In genomic region chr17:76267581-76268001, GRCh38 we compare ENCODE assay signal across 8 cellular contexts. TPM values are rescaled to one million over a fixed set of nuclear protein-coding genes. Genes with fewer than 3 reads are reported as not detected.
DNase-seq lines count a peak whose midpoint lies in the region; ATAC-seq, FAIRE-seq and TF ChIP-seq lines count a peak whose summit lies in the region.
"Not testable (repeated sequence)": the region's sequence is repeated elsewhere in the genome, so short reads cannot be mapped to it uniquely, and the experiment has no call there.

No MANE protein-coding gene starts in this region.

- H3K4me1 ChIP-seq in CD8-positive, alpha-beta T cell (ENCODE audit: insufficient read depth, low read length) = peaks cover 78% of the 10 kb centered on the region
- H3K4me1 ChIP-seq in HepG2 (ENCODE audit: insufficient read depth, low read length) = peaks cover 67% of the 10 kb centered on the region
- H3K4me1 ChIP-seq in osteoblast (ENCODE audit: insufficient read depth, low read length) = peaks cover 34% of the 10 kb centered on the region
- peaks cover 73 to 87% (median 83%) of the 10 kb centered on the region in 4 donors for H3K4me1 ChIP-seq in stomach

- H3K4me3 ChIP-seq in CD8-positive, alpha-beta T cell (ENCODE audit: low read depth, low read length) = peak overlapping the region; percentile 40
- not testable (repeated sequence) for H3K4me3 ChIP-seq in HepG2 (replicated peaks in 1 of 3; ENCODE audit: insufficient read depth in 1 of 3, low read depth in 2 of 3, low read length in 3 of 3); osteoblast (ENCODE audit: insufficient read depth, low read length)
- H3K4me3 ChIP-seq in stomach = peak overlapping the region in 3 of 4 donors; percentile 3 to 95 (median 71)

- not testable (repeated sequence) for H3K9me3 Mint-ChIP-seq in CD8-positive, alpha-beta T cell; activated B cell treated with CpG ODN at 0.5 μM for 24 hours; activated naive CD8-positive, alpha-beta T cell (ENCODE audit: low read depth); effector memory CD8-positive, alpha-beta T cell

- H3K9me3 ChIP-seq in CD8-positive, alpha-beta T cell (ENCODE audit: low read length); KOPT-K1 (ENCODE audit: insufficient read depth, low read length, poor library complexity, severe bottlenecking); HepG2 (ENCODE audit: low read length); osteoblast (ENCODE audit: low read depth, low read length); stomach: not testable (repeated sequence)

- peak overlapping the region; percentile 90 for H3K4me3 Mint-ChIP-seq in CD8-positive, alpha-beta T cell
- peak overlapping the region; percentile 83 for H3K4me3 Mint-ChIP-seq in activated B cell treated with CpG ODN at 0.5 μM for 24 hours
- H3K4me3 Mint-ChIP-seq in activated naive CD8-positive, alpha-beta T cell = peak overlapping the region; percentile 92
- H3K4me3 Mint-ChIP-seq in effector memory CD8-positive, alpha-beta T cell = peak overlapping the region; percentile 87 to 91

- WGBS in HepG2 (ENCODE audit: low lambda C conversion rate) = 95% methylated on average over 13 of the region's 13 CpGs
- 71 to 87% (median 78%) methylated on average over 13 of the region's 13 CpGs for WGBS in stomach, 5 donors

- BruUV-seq in HepG2 (replicated peaks; lab: Mats Ljungman, UMichigan) = not testable (repeated sequence)

- not testable (repeated sequence) for H3K9ac ChIP-seq in HepG2 (ENCODE audit: insufficient read depth, low read depth, low read length)

- H3K4me2 ChIP-seq in HepG2 (ENCODE audit: low read depth, low read length) (peak overlapping the region; percentile 5; the same call in 1 of the 2 replicates), osteoblast (ENCODE audit: insufficient read depth, low read length) (peak overlapping the region; percentile 56)

- intact Hi-C loops in CD8-positive, alpha-beta T cell (cut with DNase I, micrococcal nuclease); HepG2 (cut with micrococcal nuclease; ENCODE audit: unreplicated experiment); stomach (cut with DNase I; ENCODE audit: low total_unique reads): not testable (repeated sequence)
- intact Hi-C loops in activated B cell treated with CpG ODN at 0.5 μM for 24 hours (cut with micrococcal nuclease) = loop anchor here (10.0 kb wide), 1 partner anchor 973 kb away; no protein-coding TSS in a partner anchor

- not testable (repeated sequence) for DNase-seq in CD8-positive, alpha-beta T cell; activated B cell treated with CpG ODN at 0.5 μM for 24 hours; effector memory CD8-positive, alpha-beta T cell; HepG2 (ENCODE audit: low spot score); osteoblast (ENCODE audit: insufficient read length, low spot score, missing footprints); stomach

- POLR2A ChIA-PET in CD8-positive, alpha-beta T cell (lab: Charles Lee) = interaction anchor here (0.9 to 11.7 kb wide), 14 partner anchors 8 to 412 kb away, joined by 3 to 121 read pairs (median 7); partner anchors contain the start of genes FOXJ1 and WBP2
- POLR2A ChIA-PET in activated B cell treated with CpG ODN at 0.5 μM for 24 hours (lab: Charles Lee) = interaction anchor here (0.7 to 17.7 kb wide), 15 partner anchors 4 to 488 kb away, joined by 4 to 481 read pairs (median 9); partner anchors contain the start of genes FOXJ1, RNF157, TRIM65 and UBALD2
- POLR2A ChIA-PET in HepG2 (lab: Yijun Ruan, JAX) = interaction anchor here (1.0 to 5.2 kb wide), 6 partner anchors 8 to 148 kb away, joined by 3 to 27 read pairs (median 4); no protein-coding TSS in a partner anchor

- not testable (repeated sequence) for ATAC-seq in CD8-positive, alpha-beta T cell; activated B cell treated with CpG ODN at 0.5 μM for 24 hours (ENCODE audit: low read depth); effector memory CD8-positive, alpha-beta T cell (replicated peaks); HepG2

- FAIRE-seq in HepG2 (lab: Jason Lieb, UNC) = not testable (repeated sequence)

- peak overlapping the region; percentile 74 for H3K27ac ChIP-seq in CD8-positive, alpha-beta T cell (ENCODE audit: low read depth, low read length)
- peak overlapping the region; percentile 84 for H3K27ac ChIP-seq in KOPT-K1 (ENCODE audit: low read depth, low read length, poor library complexity, severe bottlenecking)
- not testable (repeated sequence) for H3K27ac ChIP-seq in HepG2 (ENCODE audit: extremely low read length, insufficient read depth, low read length)
- H3K27ac ChIP-seq in osteoblast (ENCODE audit: low read depth, low read length) = peak overlapping the region; percentile 76
- peak overlapping the region; percentile 18 to 100 (median 94) for H3K27ac ChIP-seq in stomach

- H3K27me3 ChIP-seq in CD8-positive, alpha-beta T cell (ENCODE audit: insufficient read depth, low read length); HepG2 (ENCODE audit: control insufficient read depth in 1 of 2, insufficient read depth in 2 of 2, low read length in 2 of 2); osteoblast (ENCODE audit: insufficient read depth, low read length); stomach: not testable (repeated sequence)

- peak overlapping the region; percentile 96 for H3K27ac Mint-ChIP-seq in CD8-positive, alpha-beta T cell
- peak overlapping the region; percentile 95 for H3K27ac Mint-ChIP-seq in activated B cell treated with CpG ODN at 0.5 μM for 24 hours
- H3K27ac Mint-ChIP-seq in activated naive CD8-positive, alpha-beta T cell = peak overlapping the region; percentile 99
- H3K27ac Mint-ChIP-seq in effector memory CD8-positive, alpha-beta T cell = peak overlapping the region; percentile 95 to 96

- not testable (repeated sequence) for TF ChIP-seq POLR2A in HepG2 (IDR thresholded peaks at IDR 0.05; ENCODE audit: insufficient read depth in 1 of 2, low read depth in 2 of 2, low read length in 2 of 2); stomach (IDR thresholded peaks at IDR 0.05)

- TF ChIP-seq RAD21 in HepG2 (CRISPR knock-in tag; IDR thresholded peaks at IDR 0.05) = not testable (repeated sequence)

- not testable (repeated sequence) for H4K20me1 ChIP-seq in HepG2 (ENCODE audit: insufficient read depth, low read length); osteoblast (ENCODE audit: insufficient read depth, low read length)

- in situ Hi-C loops in HepG2 (cut with HindIII; ENCODE audit: extremely low pct_ligation_motif_present, low pct_unique_long_range_greater_than_20kb) = not testable (repeated sequence)

- CTCF ChIA-PET in CD8-positive, alpha-beta T cell (lab: Charles Lee) = interaction anchor here (1.0 to 10.6 kb wide), 8 partner anchors 12 to 238 kb away, joined by 3 to 85 read pairs (median 4); partner anchors contain the start of gene FOXJ1
- CTCF ChIA-PET in activated B cell treated with CpG ODN at 0.5 μM for 24 hours (lab: Charles Lee) = interaction anchor here (0.9 to 2.6 kb wide), 3 partner anchors 12 to 146 kb away, joined by 3 to 16 read pairs (median 8); no protein-coding TSS in a partner anchor
- CTCF ChIA-PET in HepG2 (lab: Yijun Ruan, JAX; ENCODE audit: low intra/inter-chr PET ratio, low total read pairs) = not testable (repeated sequence)

- H3K27me3 Mint-ChIP-seq in CD8-positive, alpha-beta T cell (ENCODE audit: low read depth); activated B cell treated with CpG ODN at 0.5 μM for 24 hours; activated naive CD8-positive, alpha-beta T cell; effector memory CD8-positive, alpha-beta T cell: not testable (repeated sequence)

- H3K36me3 Mint-ChIP-seq in CD8-positive, alpha-beta T cell = peaks cover 24% of the 10 kb centered on the region
- peaks cover 37% of the 10 kb centered on the region for H3K36me3 Mint-ChIP-seq in activated B cell treated with CpG ODN at 0.5 μM for 24 hours (ENCODE audit: low read depth)
- H3K36me3 Mint-ChIP-seq in activated naive CD8-positive, alpha-beta T cell = not testable (repeated sequence)
- H3K36me3 Mint-ChIP-seq in effector memory CD8-positive, alpha-beta T cell (ENCODE audit: insufficient read depth) = peaks cover 80% of the 10 kb centered on the region

- not testable (repeated sequence) for H2AFZ ChIP-seq in HepG2 (ENCODE audit: low read length); osteoblast (ENCODE audit: low read length)

- TF ChIP-seq CTCF in CD8-positive, alpha-beta T cell (IDR thresholded peaks at IDR 0.05); activated B cell treated with CpG ODN at 0.5 μM for 24 hours (IDR thresholded peaks at IDR 0.05); HepG2 (CRISPR knock-in tag; IDR thresholded peaks at IDR 0.05); osteoblast (IDR thresholded peaks at IDR 0.05; ENCODE audit: extremely low read depth, low read depth, low read length); stomach (IDR thresholded peaks at IDR 0.05): not testable (repeated sequence)

- H3K36me3 ChIP-seq in CD8-positive, alpha-beta T cell (ENCODE audit: insufficient read depth, low read length) = peaks cover 20% of the 10 kb centered on the region
- H3K36me3 ChIP-seq in KOPT-K1 (ENCODE audit: insufficient read depth, low read length) = peaks cover 58% of the 10 kb centered on the region
- peaks cover 8 to 12% of the 10 kb centered on the region in 2 experiments; a peak in 3 of 5 replicates for H3K36me3 ChIP-seq in HepG2 (replicated peaks in 1 of 2; ENCODE audit: control insufficient read depth in 1 of 2, insufficient read depth in 2 of 2, low read length in 2 of 2)
- peaks cover 10% of the 10 kb centered on the region for H3K36me3 ChIP-seq in osteoblast (ENCODE audit: insufficient read depth, low read length)
- H3K36me3 ChIP-seq in stomach = peaks cover 4 to 32% (median 26%) of the 10 kb centered on the region in 4 donors

- not testable (repeated sequence) for TF ChIP-seq EP300 in HepG2 (IDR thresholded peaks at IDR 0.05; ENCODE audit: low read depth in 2 of 2, low read length in 2 of 2); HepG2 (CRISPR knock-in tag; IDR thresholded peaks at IDR 0.05; ENCODE audit: borderline replicate concordance); stomach (IDR thresholded peaks at IDR 0.05)

- H3K79me2 ChIP-seq in HepG2 (ENCODE audit: insufficient read depth, low read length) (peaks cover 25% of the 10 kb centered on the region), osteoblast (ENCODE audit: insufficient read depth, low read length) (peaks cover 43% of the 10 kb centered on the region)

- peaks cover 62% of the 10 kb centered on the region for H3K4me1 Mint-ChIP-seq in CD8-positive, alpha-beta T cell (ENCODE audit: low read depth)
- peaks cover 79% of the 10 kb centered on the region for H3K4me1 Mint-ChIP-seq in activated B cell treated with CpG ODN at 0.5 μM for 24 hours
- peaks cover 58% of the 10 kb centered on the region for H3K4me1 Mint-ChIP-seq in activated naive CD8-positive, alpha-beta T cell (ENCODE audit: low read depth)
- H3K4me1 Mint-ChIP-seq in effector memory CD8-positive, alpha-beta T cell (ENCODE audit: low read depth in 2 of 2) = peaks cover 58 to 69% of the 10 kb centered on the region in 2 donors

RNA-seq across cellular contexts. Expression of gene UBALD2, which starts 2.4 kb away (rescaled TPM):
- total RNA-seq in CD8-positive, alpha-beta T cell = 100 to 1,000 TPM; 241 to 249 TPM
- total RNA-seq in activated B cell treated with CpG ODN at 0.5 μM for 24 hours = 144 and 152 TPM in 2 replicates
- 3.3 and 5.3 TPM in 2 replicates for total RNA-seq in HepG2 (2016; rRNA removed; fragmentation: Illumina TruSeq; extraction: Trizol)
- total RNA-seq in HepG2 (2016; cell fraction: cytosol; rRNA removed; fragmentation: Illumina TruSeq; extraction: Trizol; ENCODE audit: low read depth) = 6.8 and 10.0 TPM in 2 replicates
- 4.4 and 4.5 TPM in 2 replicates for total RNA-seq in HepG2 (2016; cell fraction: insoluble cytoplasmic fraction; rRNA removed; fragmentation: Illumina TruSeq; extraction: Trizol)
- 9.1 and 9.4 TPM in 2 replicates for total RNA-seq in HepG2 (2016; cell fraction: membrane; rRNA removed; fragmentation: Illumina TruSeq; extraction: Trizol)
- 2.6 and 3.2 TPM in 2 replicates for total RNA-seq in HepG2 (2016; cell fraction: nucleus; rRNA removed; fragmentation: Illumina TruSeq; extraction: Trizol)
- polyA plus RNA-seq in HepG2 (2011; rRNA removed) = 50.5 and 89.7 TPM in 2 replicates
- 14.6 and 28.0 TPM in 2 replicates for polyA plus RNA-seq in HepG2 (2011; cell fraction: cytosol; rRNA removed)
- polyA plus RNA-seq in HepG2 (2011; cell fraction: nucleus; rRNA removed) = 19.7 and 23.1 TPM in 2 replicates
- polyA plus RNA-seq in HepG2 (2012) = 16.6 and 21.8 TPM in 2 replicates
- polyA plus RNA-seq in HepG2 (2016; cell fraction: cytosol; fragmentation: Illumina TruSeq; extraction: Trizol; ENCODE audit: low read depth) = 26.5 and 33.4 TPM in 2 replicates
- polyA plus RNA-seq in HepG2 (2016; cell fraction: insoluble cytoplasmic fraction; fragmentation: Illumina TruSeq; extraction: Trizol; ENCODE audit: low read depth) = 15.4 and 17.2 TPM in 2 replicates
- polyA plus RNA-seq in HepG2 (2016; cell fraction: membrane; fragmentation: Illumina TruSeq; extraction: Trizol; ENCODE audit: low read depth) = 28.1 and 30.3 TPM in 2 replicates
- 8.4 and 13.3 TPM in 2 replicates for polyA plus RNA-seq in HepG2 (2016; cell fraction: nucleus; fragmentation: Illumina TruSeq; extraction: Trizol; ENCODE audit: insufficient read depth, low read depth)
- polyA minus RNA-seq in HepG2 (2011; rRNA and poly(A)+ RNA removed; ENCODE audit: low replicate concordance) = 24.6 and 37.9 TPM in 2 replicates
- polyA minus RNA-seq in HepG2 (2011; cell fraction: cytosol; rRNA and poly(A)+ RNA removed) = 14.7 and 29.2 TPM in 2 replicates
- polyA minus RNA-seq in HepG2 (2011; cell fraction: nucleus; rRNA and poly(A)+ RNA removed) = 4.2 and 7.1 TPM in 2 replicates
- total RNA-seq in osteoblast = 3.8 and 5.1 TPM in 2 replicates
- total RNA-seq in stomach = 10 to 100 TPM in 2 of 5 donors, 1 to 10 TPM in 3; 1.8 to 49.5 (median 9.9) TPM
- 10 to 100 TPM; 37.2 to 48.4 (median 43.0) TPM for polyA plus RNA-seq in stomach

RNA-seq across cellular contexts. Expression of gene RNF157, which starts 27.3 kb away (rescaled TPM):
- total RNA-seq in CD8-positive, alpha-beta T cell = 10 to 100 TPM; 22.3 to 25.5 TPM
- total RNA-seq in activated B cell treated with CpG ODN at 0.5 μM for 24 hours (3.1 and 3.5 TPM in 2 replicates), HepG2 (2016; rRNA removed; fragmentation: Illumina TruSeq; extraction: Trizol) (1.4 and 1.5 TPM in 2 replicates), osteoblast (0.29 and 0.36 TPM in 2 replicates), stomach (10 to 100 TPM in 3 of 5 donors, 1 to 10 TPM in 2; 1.0 to 41.4 (median 11.6) TPM)
- 1.0 and 1.9 TPM in 2 replicates for total RNA-seq in HepG2 (2016; cell fraction: cytosol; rRNA removed; fragmentation: Illumina TruSeq; extraction: Trizol; ENCODE audit: low read depth)
- total RNA-seq in HepG2 (2016; cell fraction: insoluble cytoplasmic fraction; rRNA removed; fragmentation: Illumina TruSeq; extraction: Trizol) = 1.5 and 2.1 TPM in 2 replicates
- 3.1 and 3.6 TPM in 2 replicates for total RNA-seq in HepG2 (2016; cell fraction: membrane; rRNA removed; fragmentation: Illumina TruSeq; extraction: Trizol)
- total RNA-seq in HepG2 (2016; cell fraction: nucleus; rRNA removed; fragmentation: Illumina TruSeq; extraction: Trizol) = 1.0 and 2.8 TPM in 2 replicates
- polyA plus RNA-seq in HepG2 (2011; rRNA removed) (0.44 and 0.82 TPM in 2 replicates), stomach (1 to 10 TPM in 2 of 3 donors, under 1 TPM in 1; 0.95 to 4.1 (median 3.7) TPM)
- polyA plus RNA-seq in HepG2 (2011; cell fraction: cytosol; rRNA removed) = 0.52 and 0.71 TPM in 2 replicates
- 0.42 TPM in 2 replicates for polyA plus RNA-seq in HepG2 (2011; cell fraction: nucleus; rRNA removed)
- 0.86 and 1.1 TPM in 2 replicates for polyA plus RNA-seq in HepG2 (2012)
- 1.7 and 2.0 TPM in 2 replicates for polyA plus RNA-seq in HepG2 (2016; cell fraction: cytosol; fragmentation: Illumina TruSeq; extraction: Trizol; ENCODE audit: low read depth)
- polyA plus RNA-seq in HepG2 (2016; cell fraction: insoluble cytoplasmic fraction; fragmentation: Illumina TruSeq; extraction: Trizol; ENCODE audit: low read depth) = 1.9 and 2.1 TPM in 2 replicates
- polyA plus RNA-seq in HepG2 (2016; cell fraction: membrane; fragmentation: Illumina TruSeq; extraction: Trizol; ENCODE audit: low read depth) = 3.0 and 5.1 TPM in 2 replicates
- polyA plus RNA-seq in HepG2 (2016; cell fraction: nucleus; fragmentation: Illumina TruSeq; extraction: Trizol; ENCODE audit: insufficient read depth, low read depth) = 1.8 and 3.8 TPM in 2 replicates
- 0.66 and 3.2 TPM in 2 replicates for polyA minus RNA-seq in HepG2 (2011; rRNA and poly(A)+ RNA removed; ENCODE audit: low replicate concordance)
- 0.79 and 1.5 TPM in 2 replicates for polyA minus RNA-seq in HepG2 (2011; cell fraction: cytosol; rRNA and poly(A)+ RNA removed)
- polyA minus RNA-seq in HepG2 (2011; cell fraction: nucleus; rRNA and poly(A)+ RNA removed) = 0.77 and 0.99 TPM in 2 replicates

RNA-seq across cellular contexts. Expression of gene QRICH2, which starts 40.5 kb away (rescaled TPM):
- total RNA-seq in CD8-positive, alpha-beta T cell = 1 to 10 TPM; 1.4 to 2.1 TPM
- total RNA-seq in activated B cell treated with CpG ODN at 0.5 μM for 24 hours (2.0 and 2.2 TPM in 2 replicates), HepG2 (2016; rRNA removed; fragmentation: Illumina TruSeq; extraction: Trizol) (2.7 and 3.7 TPM in 2 replicates), osteoblast (2.9 and 3.6 TPM in 2 replicates), stomach (10 to 100 TPM in 1 of 5 donors, 1 to 10 TPM in 3, under 1 TPM in 1; 0.72 to 12.5 (median 2.3) TPM)
- total RNA-seq in HepG2 (2016; cell fraction: cytosol; rRNA removed; fragmentation: Illumina TruSeq; extraction: Trizol; ENCODE audit: low read depth) = 3.1 and 3.3 TPM in 2 replicates
- total RNA-seq in HepG2 (2016; cell fraction: insoluble cytoplasmic fraction; rRNA removed; fragmentation: Illumina TruSeq; extraction: Trizol) = 2.3 and 3.7 TPM in 2 replicates
- total RNA-seq in HepG2 (2016; cell fraction: membrane; rRNA removed; fragmentation: Illumina TruSeq; extraction: Trizol) = 4.0 and 4.5 TPM in 2 replicates
- total RNA-seq in HepG2 (2016; cell fraction: nucleus; rRNA removed; fragmentation: Illumina TruSeq; extraction: Trizol) = 4.4 and 6.1 TPM in 2 replicates
- polyA plus RNA-seq in HepG2 (2011; rRNA removed) (5.7 and 11.5 TPM in 2 replicates), stomach (1 to 10 TPM; 3.8 to 5.6 (median 4.0) TPM)
- 3.4 and 3.8 TPM in 2 replicates for polyA plus RNA-seq in HepG2 (2011; cell fraction: cytosol; rRNA removed)
- polyA plus RNA-seq in HepG2 (2011; cell fraction: nucleus; rRNA removed) = 58.0 and 60.6 TPM in 2 replicates
- polyA plus RNA-seq in HepG2 (2012) = 1.5 and 7.5 TPM in 2 replicates
- 0.94 and 1.1 TPM in 2 replicates for polyA plus RNA-seq in HepG2 (2016; cell fraction: cytosol; fragmentation: Illumina TruSeq; extraction: Trizol; ENCODE audit: low read depth)
- polyA plus RNA-seq in HepG2 (2016; cell fraction: insoluble cytoplasmic fraction; fragmentation: Illumina TruSeq; extraction: Trizol; ENCODE audit: low read depth) = 1.2 TPM in 2 replicates
- 1.0 and 1.5 TPM in 2 replicates for polyA plus RNA-seq in HepG2 (2016; cell fraction: membrane; fragmentation: Illumina TruSeq; extraction: Trizol; ENCODE audit: low read depth)
- polyA plus RNA-seq in HepG2 (2016; cell fraction: nucleus; fragmentation: Illumina TruSeq; extraction: Trizol; ENCODE audit: insufficient read depth, low read depth) = 10.2 and 12.1 TPM in 2 replicates
- 6.3 and 21.9 TPM in 2 replicates for polyA minus RNA-seq in HepG2 (2011; rRNA and poly(A)+ RNA removed; ENCODE audit: low replicate concordance)
- 2.5 and 3.3 TPM in 2 replicates for polyA minus RNA-seq in HepG2 (2011; cell fraction: cytosol; rRNA and poly(A)+ RNA removed)
- polyA minus RNA-seq in HepG2 (2011; cell fraction: nucleus; rRNA and poly(A)+ RNA removed) = 12.0 and 17.0 TPM in 2 replicates
